In genomic region chr14:21840765-21841164, GRCh38 we compare ENCODE assay signal across 13 cellular contexts.
A peak's percentile ranks its signal among the peaks of the same experiment; 100 is the strongest.
DNase-seq lines count a peak whose midpoint lies in the region; ATAC-seq and TF ChIP-seq lines count a peak whose summit lies in the region.
"Had no signal": no experiment of that assay in that cellular context is flagged by ENCODE, and none has a peak within 500 bp of the region (broad histone marks: within the 10 kb centered on the region; RNA-seq: fewer than 3 reads in every experiment).

No MANE protein-coding gene starts in this region.

- no peaks in the 10 kb centered on the region for H3K4me1 ChIP-seq in hepatocyte (ENCODE audit: insufficient read depth)
- no peaks in the 10 kb centered on the region for H3K4me1 ChIP-seq in suprapubic skin

- H3K9me3 Mint-ChIP-seq in effector memory CD8-positive, alpha-beta T cell, result no peaks in the 10 kb centered on the region

- no peak for TF ChIP-seq EP300 in suprapubic skin (IDR thresholded peaks at IDR 0.05)

- H3K9me2 ChIP-seq in hepatocyte (replicated peaks; ENCODE audit: insufficient read depth), result no peaks in the 10 kb centered on the region

- ATAC-seq in T-helper 17 cell, result peak; percentile 71
- peak; percentile 54 for ATAC-seq in effector memory CD8-positive, alpha-beta T cell (replicated peaks)

- 24% methylated on average over 4 of the region's 4 CpGs for WGBS in hepatocyte (ENCODE audit: low lambda C conversion rate, missing lambda C conversion rate)
- WGBS in suprapubic skin, result 8% methylated on average over 4 of the region's 4 CpGs

- H3K27ac Mint-ChIP-seq in T-helper 17 cell, result peak overlapping the region; percentile 54
- peak overlapping the region; percentile 27 to 29 for H3K27ac Mint-ChIP-seq in effector memory CD8-positive, alpha-beta T cell
- H3K27ac Mint-ChIP-seq: type B pancreatic cell had no signal

- TF ChIP-seq CTCF in hepatocyte (IDR thresholded peaks at IDR 0.05; ENCODE audit: poor library complexity) (no peak), suprapubic skin (IDR thresholded peaks at IDR 0.05) (no peak)

- H3K4me3 Mint-ChIP-seq in T-helper 17 cell, result peak overlapping the region; percentile 76
- H3K4me3 Mint-ChIP-seq in effector memory CD8-positive, alpha-beta T cell, result peak overlapping the region; percentile 7
- H3K4me3 Mint-ChIP-seq: type B pancreatic cell had no signal

- H4K20me1 ChIP-seq in hepatocyte (ENCODE audit: insufficient read depth, poor library complexity, severe bottlenecking), result no peaks in the 10 kb centered on the region

- H2AFZ ChIP-seq in hepatocyte, result no peak overlapping the region

- H3K4me3 ChIP-seq in hepatocyte (no peak overlapping the region), suprapubic skin (no peak overlapping the region)
- H3K4me3 ChIP-seq: cardiac muscle cell had no signal

- peaks cover 27% of the 10 kb centered on the region for H3K27me3 Mint-ChIP-seq in T-helper 17 cell
- H3K27me3 Mint-ChIP-seq in effector memory CD8-positive, alpha-beta T cell, result peaks cover 18 to 29% of the 10 kb centered on the region in 2 donors

- H3K79me2 ChIP-seq in hepatocyte, result no peaks in the 10 kb centered on the region

- no peak for TF ChIP-seq POLR2A in suprapubic skin (IDR thresholded peaks at IDR 0.05)

- in situ Hi-C loops in Caki2 (cut with HindIII; ENCODE audit: low pct_unique_long_range_greater_than_20kb, low sequenced_read_pairs), result no loop called here

- H3K4me2 ChIP-seq in hepatocyte, result no peak overlapping the region

- no peaks in the 10 kb centered on the region for H3K36me3 Mint-ChIP-seq in T-helper 17 cell (ENCODE audit: low read depth)
- peaks cover 5% of the 10 kb centered on the region for H3K36me3 Mint-ChIP-seq in effector memory CD8-positive, alpha-beta T cell (ENCODE audit: insufficient read depth)
- H3K36me3 Mint-ChIP-seq: type B pancreatic cell had no signal

- H3K27me3 ChIP-seq in hepatocyte (no peaks in the 10 kb centered on the region), suprapubic skin (no peaks in the 10 kb centered on the region)

- DNase-seq in Caki2 (ENCODE audit: low read depth) (peak; percentile 41), HCEC 1CT (peak; percentile 2), T-helper 17 cell (no peak), hepatocyte (ENCODE audit: low spot score) (no peak), Ammon's horn (ENCODE audit: low spot score) (no peak), suprapubic skin (ENCODE audit: low spot score in 2 of 2) (no peak), NCI-H2171 treated with DMSO at 0.1 percent for 48 hours (lab: John Stamatoyannopoulos, UW) (no peak)
- no peak for DNase-seq in effector memory CD8-positive, alpha-beta T cell
- DNase-seq: Calu3, mesenchymal stem cell had no signal

- H3K9me3 ChIP-seq in T-helper 17 cell (ENCODE audit: control insufficient read depth, low read length, poor library complexity, severe bottlenecking) (peaks cover under 1% of the 10 kb centered on the region), hepatocyte (ENCODE audit: low read depth) (no peaks in the 10 kb centered on the region), suprapubic skin (no peaks in the 10 kb centered on the region)

- H3K4me1 Mint-ChIP-seq in T-helper 17 cell, result peaks cover 4% of the 10 kb centered on the region
- no peaks in the 10 kb centered on the region for H3K4me1 Mint-ChIP-seq in effector memory CD8-positive, alpha-beta T cell (ENCODE audit: low read depth in 2 of 2)

- no peaks in the 10 kb centered on the region for H3K36me3 ChIP-seq in hepatocyte (replicated peaks; ENCODE audit: insufficient read depth, low read depth)
- no peaks in the 10 kb centered on the region for H3K36me3 ChIP-seq in suprapubic skin
- H3K36me3 ChIP-seq: cardiac muscle cell had no signal

- H3K27ac ChIP-seq in hepatocyte (no peak overlapping the region), suprapubic skin (no peak overlapping the region)
- H3K27ac ChIP-seq: cardiac muscle cell, RWPE1 had no signal

Comparison
In these comparisons a context has a peak if more than half of its experiments do, and no peak if none do; other contexts are left out.
1. DNase-seq: peak in Caki2 (single experiment) and HCEC 1CT (single experiment); none in T-helper 17 cell (0 of 3), effector memory CD8-positive, alpha-beta T cell (0 of 3), hepatocyte (single experiment), Ammon's horn (single experiment), suprapubic skin (0 of 2) and NCI-H2171 treated with DMSO at 0.1 percent for 48 hours (single experiment).